9 cellular contexts compared by ENCODE assay signal in the genomic region with DNA sequence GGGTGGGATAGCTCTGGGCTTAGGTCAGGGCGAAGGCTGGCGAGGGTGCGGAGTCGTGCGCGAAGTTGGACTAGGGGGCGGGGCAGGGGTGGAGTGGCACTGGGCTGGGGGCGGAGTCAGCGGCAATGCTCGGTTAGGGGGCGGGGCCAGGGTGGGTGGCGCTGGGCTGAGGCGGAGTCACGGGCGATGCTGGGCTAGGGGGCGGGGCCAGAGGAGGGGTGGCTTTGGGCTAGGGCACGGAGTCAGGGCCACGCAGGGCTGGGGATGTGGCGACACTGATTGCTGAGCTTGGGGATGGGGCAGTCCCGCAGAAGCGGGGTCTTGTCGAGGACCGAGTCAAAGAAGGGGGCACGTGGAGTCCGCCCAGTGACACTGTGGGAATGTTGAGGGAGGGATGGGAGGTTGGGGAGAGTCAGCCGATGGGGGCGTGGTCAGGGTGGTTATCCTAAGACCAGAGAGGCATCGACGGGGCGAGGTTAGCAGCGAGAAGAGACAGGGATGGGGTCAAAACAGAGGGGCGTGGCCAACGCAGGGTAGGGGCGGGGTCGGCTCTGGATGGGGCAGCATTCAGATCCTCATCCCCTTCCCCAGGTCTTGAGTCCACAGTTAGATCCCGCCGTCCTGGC. TPM values are rescaled to one million over a fixed set of nuclear protein-coding genes. Genes with fewer than 3 reads are reported as not detected.
DNase-seq lines count a peak whose midpoint lies in the region; ATAC-seq, FAIRE-seq and TF ChIP-seq lines count a peak whose summit lies in the region.
"Had no signal": no experiment of that assay in that cellular context is flagged by ENCODE, and none has a peak within 500 bp of the region (broad histone marks: within the 10 kb centered on the region; RNA-seq: fewer than 3 reads in every experiment).

No MANE protein-coding gene starts in this region.

- no peak overlapping the region; a peak in 1 of 7 replicates for H3K9ac ChIP-seq in H1 (replicated peaks in 1 of 4; ENCODE audit: extremely low read depth in 1 of 4, low read depth in 3 of 4, low read length in 3 of 4)

- H3K4me2 ChIP-seq in H1 (ENCODE audit: insufficient read depth in 1 of 2, low read depth in 2 of 2, low read length in 2 of 2): peak overlapping the region; percentile 86 to 98

- H2BK5ac ChIP-seq in H1 (ENCODE audit: low read depth, low read length): no peak overlapping the region

- no peak overlapping the region for H2AFZ ChIP-seq in H1 (ENCODE audit: low read length)

- WGBS in H1 (ENCODE audit: extremely low coverage in 1 of 2, insufficient coverage in 1 of 2, insufficient read length in 1 of 2, insufficient replicate concordance in 2 of 2, low coverage in 1 of 2, low lambda C conversion rate in 2 of 2, missing lambda C conversion rate in 1 of 2), 2 experiments: 1% methylated on average over 17 of the region's 37 CpGs; no CpG with 5 or more reads in 1 of the 2 experiments

- peaks cover 0 to 10% (median 5%) of the 10 kb centered on the region in 4 experiments; a peak in 6 of 7 replicates for H3K4me1 ChIP-seq in H1 (replicated peaks in 1 of 4; ENCODE audit: control insufficient read depth in 3 of 4, insufficient read depth in 4 of 4, low read length in 3 of 4)
- peaks cover 5% of the 10 kb centered on the region for H3K4me1 ChIP-seq in mucosa of descending colon (ENCODE audit: low read depth)

- TF ChIP-seq CTCF in H1 (IDR thresholded peaks at IDR 0.05; ENCODE audit: control extremely low read depth in 1 of 3, insufficient read depth in 1 of 3, low read depth in 1 of 3, low read length in 3 of 3) (no peak), mucosa of descending colon (IDR thresholded peaks at IDR 0.05) (no peak)

- DNase-seq in ELF-1 (ENCODE audit: low read depth, low spot score) (peak; percentile 97), NCI-H526 treated with DMSO at 0.1 percent for 48 hours (lab: John Stamatoyannopoulos, UW) (peak; percentile 33), H1 (ENCODE audit: low read depth in 1 of 2, low spot score in 2 of 2) (peak; percentile 95 to 99), mucosa of descending colon (peak; percentile 88 to 92 (median 90))
- peak; percentile 51 to 71 for DNase-seq in activated CD8-positive, alpha-beta memory T cell treated with anti-CD3 and anti-CD28 coated beads for 4 hours (ENCODE audit: low read depth in 2 of 2)
- peak; percentile 59 to 89 (median 83) for DNase-seq in stimulated activated naive CD4-positive, alpha-beta T cell (lab: John Stamatoyannopoulos, UW)

- H3K4ac ChIP-seq in H1 (replicated peaks; ENCODE audit: insufficient read length, low read depth, low read length): no peak overlapping the region

- H2BK20ac ChIP-seq in H1 (ENCODE audit: low read length): no peak overlapping the region

- no peak overlapping the region for H2BK120ac ChIP-seq in H1 (replicated peaks; ENCODE audit: low read depth, low read length)

- H3K18ac ChIP-seq in H1 (ENCODE audit: extremely low read depth, low read length): no peak overlapping the region; the same call in 1 of the 2 replicates

- H2BK12ac ChIP-seq in H1 (ENCODE audit: low read depth, low read length): no peak overlapping the region

- no peak overlapping the region for H2AK5ac ChIP-seq in H1 (ENCODE audit: low read depth, low read length)

- ATAC-seq in mucosa of descending colon: peak; percentile 97
- ATAC-seq in HG03175 (IDR thresholded peaks at IDR 0.05; ENCODE audit: unreplicated experiment): no peak
- no peak for ATAC-seq in GM18517 (IDR thresholded peaks at IDR 0.05; ENCODE audit: unreplicated experiment)

- no peak for TF ChIP-seq POLR2A in H1 (IDR thresholded peaks at IDR 0.05; ENCODE audit: control extremely low read depth in 1 of 2, low read depth in 2 of 2, low read length in 2 of 2)

- H3K4me3 ChIP-seq in H1 (ENCODE audit: extremely low read depth in 1 of 4, insufficient read depth in 2 of 4, low read depth in 3 of 4, low read length in 4 of 4) (peak overlapping the region; percentile 33 to 63 (median 48); a peak in 7 of 8 replicates), mucosa of descending colon (no peak overlapping the region)

- CTCF ChIA-PET in H1 (lab: Charles Lee; ENCODE audit: partially characterized antibody): no interaction called here

- H3K9me3 ChIP-seq in H1 (ENCODE audit: insufficient read depth in 2 of 2, low read depth in 1 of 2, low read length in 1 of 2) (no peaks in the 10 kb centered on the region), mucosa of descending colon (no peaks in the 10 kb centered on the region)

- H4K91ac ChIP-seq in H1 (replicated peaks; ENCODE audit: insufficient read length, low read length): no peak overlapping the region

- no peak overlapping the region for H4K8ac ChIP-seq in H1 (ENCODE audit: extremely low read depth, insufficient read depth, low read length)

- no peak overlapping the region for H4K5ac ChIP-seq in H1 (ENCODE audit: insufficient read length, low read depth, low read length)

- peak; percentile 73 for FAIRE-seq in H1 (lab: Jason Lieb, UNC)

- no peak overlapping the region for H3K56ac ChIP-seq in H1 (replicated peaks; ENCODE audit: insufficient read length, low read depth, low read length)

- H3K36me3 ChIP-seq in H1 (ENCODE audit: control insufficient read depth in 2 of 4, insufficient read depth in 4 of 4, low read length in 3 of 4) (peaks cover 4 to 31% (median 12%) of the 10 kb centered on the region in 4 experiments; a peak in 6 of 8 replicates), mucosa of descending colon (ENCODE audit: low read depth) (no peaks in the 10 kb centered on the region)

- POLR2A ChIA-PET in H1 (lab: Charles Lee; ENCODE audit: partially characterized antibody): interaction anchor here (0.8 to 8.3 kb wide), 6 partner anchors 7 to 39 kb away, joined by 3 to 94 read pairs (median 6); partner anchors contain the start of genes COPE and DDX49

- intact Hi-C loops in mucosa of descending colon (cut with DNase I, micrococcal nuclease): no loop called here

- H3K27me3 ChIP-seq in H1 (replicated peaks in 1 of 4; ENCODE audit: control insufficient read depth in 3 of 4, extremely low read depth in 1 of 4, insufficient read depth in 3 of 4, low read length in 3 of 4): no peaks in the 10 kb centered on the region

- no peak overlapping the region for H3K23ac ChIP-seq in H1 (ENCODE audit: insufficient read length)

- TF ChIP-seq EP300 in H1 (IDR thresholded peaks at IDR 0.05; ENCODE audit: borderline replicate concordance in 1 of 2, low read depth in 2 of 2, low read length in 2 of 2): no peak

- TF ChIP-seq RAD21 in H1 (IDR thresholded peaks at IDR 0.05 in 1 of 2, conservative IDR thresholded peaks at IDR 0.05 in 1 of 2; ENCODE audit: low read depth in 2 of 2, low read length in 2 of 2): no peak

- no peaks in the 10 kb centered on the region for H3K79me1 ChIP-seq in H1 (ENCODE audit: low read depth, low read length)

- H3K23me2 ChIP-seq in H1 (ENCODE audit: low read depth, low read length): peaks cover 8% of the 10 kb centered on the region; the same call in 1 of the 2 replicates

- no peak overlapping the region for H3K14ac ChIP-seq in H1 (ENCODE audit: insufficient read length)

- H3K27ac ChIP-seq in H1 (ENCODE audit: low read depth, low read length): no peak overlapping the region
- H3K27ac ChIP-seq: skin epidermis had no signal

- H4K20me1 ChIP-seq in H1 (replicated peaks in 1 of 2; ENCODE audit: control insufficient read depth in 1 of 2, insufficient read depth in 2 of 2, low read length in 2 of 2): peaks cover 10 to 29% of the 10 kb centered on the region in 2 experiments

- no peaks in the 10 kb centered on the region for H3K79me2 ChIP-seq in H1 (ENCODE audit: control insufficient read depth in 1 of 2, insufficient read depth in 2 of 2, low read length in 2 of 2)

- no peak overlapping the region for H2BK15ac ChIP-seq in H1 (ENCODE audit: low read length)

RNA-seq across cellular contexts. Expression of gene HOMER3, which starts 8.7 kb away (rescaled TPM):
- total RNA-seq in H1 (2021; fragmentation: NEBNext Ultra II Directional; extraction: Animal tissue kit (Norgen Biotek cat#: 25700)): 28.3 and 33.2 TPM in 2 replicates
- 41.6 and 53.5 TPM in 2 replicates for polyA plus RNA-seq in H1 (2011; rRNA removed)
- polyA plus RNA-seq in H1 (2011; cell fraction: cytosol; rRNA removed): 64.3 TPM
- polyA plus RNA-seq in H1 (2011; cell fraction: nucleus; rRNA removed): 96.7 TPM
- polyA plus RNA-seq in H1 (2012, experiment 1 of 2): 26.7 to 59.8 TPM (median 48.4 TPM) in 4 replicates
- 31.8 TPM for polyA plus RNA-seq in H1 (2012, experiment 2 of 2)
- polyA plus RNA-seq in H1 (2013, experiment 1 of 2): 29.3 TPM
- polyA plus RNA-seq in H1 (2013, experiment 2 of 2): 28.1 TPM
- polyA minus RNA-seq in H1 (2011; rRNA and poly(A)+ RNA removed): 22.4 and 25.3 TPM in 2 replicates
- 13.9 TPM for polyA minus RNA-seq in H1 (2011; cell fraction: cytosol; rRNA and poly(A)+ RNA removed)
- polyA minus RNA-seq in H1 (2011; cell fraction: nucleus; rRNA and poly(A)+ RNA removed): 33.3 TPM
- total RNA-seq in mucosa of descending colon: 10 to 100 TPM in 1 of 3 donors, 1 to 10 TPM in 2; 2.2 to 18.0 (median 6.5) TPM

RNA-seq across cellular contexts. Expression of gene DDX49, which starts 12.8 kb away (rescaled TPM):
- 41.3 and 52.3 TPM in 2 replicates for total RNA-seq in H1 (2021; fragmentation: NEBNext Ultra II Directional; extraction: Animal tissue kit (Norgen Biotek cat#: 25700))
- 46.5 and 61.0 TPM in 2 replicates for polyA plus RNA-seq in H1 (2011; rRNA removed)
- 46.6 TPM for polyA plus RNA-seq in H1 (2011; cell fraction: cytosol; rRNA removed)
- 69.7 TPM for polyA plus RNA-seq in H1 (2011; cell fraction: nucleus; rRNA removed)
- 29.5 to 43.0 TPM (median 38.5 TPM) in 4 replicates for polyA plus RNA-seq in H1 (2012, experiment 1 of 2)
- polyA plus RNA-seq in H1 (2012, experiment 2 of 2): 53.4 TPM
- polyA plus RNA-seq in H1 (2013, experiment 1 of 2): 18.1 TPM
- polyA plus RNA-seq in H1 (2013, experiment 2 of 2): 16.8 TPM
- 34.0 and 34.1 TPM in 2 replicates for polyA minus RNA-seq in H1 (2011; rRNA and poly(A)+ RNA removed)
- 37.3 TPM for polyA minus RNA-seq in H1 (2011; cell fraction: cytosol; rRNA and poly(A)+ RNA removed)
- polyA minus RNA-seq in H1 (2011; cell fraction: nucleus; rRNA and poly(A)+ RNA removed): 31.5 TPM
- total RNA-seq in mucosa of descending colon: 10 to 100 TPM; 37.4 to 47.3 (median 40.4) TPM

RNA-seq across cellular contexts. Expression of gene COPE, which starts 13.1 kb away (rescaled TPM):
- 178 and 190 TPM in 2 replicates for total RNA-seq in H1 (2021; fragmentation: NEBNext Ultra II Directional; extraction: Animal tissue kit (Norgen Biotek cat#: 25700))
- 356 and 420 TPM in 2 replicates for polyA plus RNA-seq in H1 (2011; rRNA removed)
- 301 TPM for polyA plus RNA-seq in H1 (2011; cell fraction: cytosol; rRNA removed)
- 264 TPM for polyA plus RNA-seq in H1 (2011; cell fraction: nucleus; rRNA removed)
- 96.2 to 216 TPM (median 204 TPM) in 4 replicates for polyA plus RNA-seq in H1 (2012, experiment 1 of 2)
- polyA plus RNA-seq in H1 (2012, experiment 2 of 2): 178 TPM
- 133 TPM for polyA plus RNA-seq in H1 (2013, experiment 1 of 2)
- polyA plus RNA-seq in H1 (2013, experiment 2 of 2): 137 TPM
- polyA minus RNA-seq in H1 (2011; rRNA and poly(A)+ RNA removed): 78.2 and 93.8 TPM in 2 replicates
- polyA minus RNA-seq in H1 (2011; cell fraction: cytosol; rRNA and poly(A)+ RNA removed): 107 TPM
- polyA minus RNA-seq in H1 (2011; cell fraction: nucleus; rRNA and poly(A)+ RNA removed): 82.4 TPM
- 100 to 1,000 TPM; 119 to 227 (median 176) TPM for total RNA-seq in mucosa of descending colon

RNA-seq across cellular contexts. Expression of gene CERS1, which starts 36.4 kb away (rescaled TPM):
- total RNA-seq in H1 (2021; fragmentation: NEBNext Ultra II Directional; extraction: Animal tissue kit (Norgen Biotek cat#: 25700)): 18.6 and 23.1 TPM in 2 replicates
- 51.0 and 61.6 TPM in 2 replicates for polyA plus RNA-seq in H1 (2011; rRNA removed)
- 34.1 TPM for polyA plus RNA-seq in H1 (2011; cell fraction: cytosol; rRNA removed)
- 63.5 TPM for polyA plus RNA-seq in H1 (2011; cell fraction: nucleus; rRNA removed)
- polyA plus RNA-seq in H1 (2012, experiment 1 of 2): 19.7 to 33.8 TPM (median 29.0 TPM) in 4 replicates
- polyA plus RNA-seq in H1 (2012, experiment 2 of 2): 27.3 TPM
- polyA plus RNA-seq in H1 (2013, experiment 1 of 2): 24.6 TPM
- polyA plus RNA-seq in H1 (2013, experiment 2 of 2): 27.4 TPM
- polyA minus RNA-seq in H1 (2011; rRNA and poly(A)+ RNA removed): 35.8 and 44.0 TPM in 2 replicates
- polyA minus RNA-seq in H1 (2011; cell fraction: cytosol; rRNA and poly(A)+ RNA removed): 12.2 TPM
- 9.3 TPM for polyA minus RNA-seq in H1 (2011; cell fraction: nucleus; rRNA and poly(A)+ RNA removed)
- 1 to 10 TPM in 1 of 3 donors, under 1 TPM in 2; 0.17 to 1.3 (median 0.39) TPM for total RNA-seq in mucosa of descending colon

Comparison
In these comparisons a context has a peak if more than half of its experiments do, and no peak if none do; other contexts are left out.
1. DNase-seq: peak in every context shown above with its lines; median percentile 97 in ELF-1; 97 in H1; 90 in mucosa of descending colon; 83 in stimulated activated naive CD4-positive, alpha-beta T cell; 61 in activated CD8-positive, alpha-beta memory T cell treated with anti-CD3 and anti-CD28 coated beads for 4 hours; 33 in NCI-H526 treated with DMSO at 0.1 percent for 48 hours.